ENCODE assay signal across 6 cellular contexts in the genomic region with DNA sequence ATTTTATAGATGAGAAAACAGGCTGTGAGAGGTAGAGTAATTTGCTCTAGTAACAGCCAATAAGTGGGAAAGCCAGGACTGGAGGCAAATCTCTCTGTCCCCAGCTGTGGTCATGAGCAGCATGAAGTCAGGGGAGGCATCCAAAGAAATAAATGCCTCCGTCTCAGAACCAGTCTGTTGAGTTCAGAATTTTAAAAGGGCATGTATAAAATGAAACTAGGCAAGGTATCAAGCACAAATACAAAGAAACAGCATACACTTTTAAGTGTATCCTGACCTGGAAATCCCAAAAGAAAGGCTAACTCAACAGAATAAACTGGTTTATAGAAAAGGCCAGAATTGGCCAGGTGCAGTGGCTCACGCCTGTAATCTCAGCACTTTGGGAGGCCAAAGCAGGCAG.
"Had no signal": no experiment of that assay in that cellular context is flagged by ENCODE, and none has a peak within 500 bp of the region (broad histone marks: within the 10 kb centered on the region; RNA-seq: fewer than 3 reads in every experiment).

No MANE protein-coding gene starts in this region.

- DNase-seq: GM23248, GOT3, H7, HFFc6, KBM-7 had no signal

- H3K9ac ChIP-seq: GM23248 had no signal

- H3K27ac ChIP-seq: GM23248 had no signal

- H3K4me3 ChIP-seq: GM23248, HAP-1 had no signal

- H2AFZ ChIP-seq: GM23248 had no signal

- H3K9me3 ChIP-seq: HAP-1 had no signal

- H3K4me1 ChIP-seq: HAP-1 had no signal

- H3K36me3 ChIP-seq: HAP-1 had no signal
